In the genomic region with DNA sequence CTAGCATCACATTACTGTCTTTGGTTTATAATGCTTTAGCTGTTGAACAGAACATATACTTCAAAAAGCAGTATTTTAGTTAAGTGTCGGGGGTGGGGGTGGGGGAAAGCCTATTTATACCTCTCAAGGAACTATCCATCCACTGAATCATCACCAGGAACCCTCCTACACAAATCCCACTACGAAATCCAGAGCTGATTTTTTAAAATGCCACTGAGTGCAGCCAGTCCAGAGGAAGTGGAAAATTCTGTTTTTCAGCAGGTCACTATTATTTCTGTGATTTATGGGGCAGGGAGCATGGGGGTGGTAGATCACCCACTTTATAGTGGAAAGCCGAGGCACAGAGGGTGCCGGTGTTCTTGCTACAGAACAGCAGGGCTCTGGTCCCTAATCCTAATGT, we compare ENCODE assay signal across 17 cellular contexts.
DNase-seq lines count a peak whose midpoint lies in the region; ATAC-seq and TF ChIP-seq lines count a peak whose summit lies in the region.
"Had no signal": no experiment of that assay in that cellular context is flagged by ENCODE, and none has a peak within 500 bp of the region (broad histone marks: within the 10 kb centered on the region; RNA-seq: fewer than 3 reads in every experiment).

No MANE protein-coding gene starts in this region.

- H4K20me1 ChIP-seq in PC-9 (ENCODE audit: insufficient read depth): no peaks in the 10 kb centered on the region
- H4K20me1 ChIP-seq in fibroblast of lung (ENCODE audit: control insufficient read depth, extremely low read depth, insufficient read depth, low read length): no peaks in the 10 kb centered on the region
- no peaks in the 10 kb centered on the region for H4K20me1 ChIP-seq in GM23338 (replicated peaks; ENCODE audit: insufficient read depth)

- H3K9me3 ChIP-seq in Caco-2 (0 out of 2 replicates have a peak, but pooled peaks cover 3% of the 10 kb centered on the region), PC-9 (ENCODE audit: insufficient read depth, low read depth) (no peaks in the 10 kb centered on the region), fibroblast of lung (ENCODE audit: control insufficient read depth, insufficient read depth, low read depth, low read length) (no peaks in the 10 kb centered on the region)
- H3K9me3 ChIP-seq: ascending aorta, pancreas had no signal

- H3K27me3 Mint-ChIP-seq in Caco-2 (ENCODE audit: insufficient read depth, unreplicated experiment) (no peaks in the 10 kb centered on the region), osteocyte (ENCODE audit: unreplicated experiment) (no peaks in the 10 kb centered on the region), GM23338 (ENCODE audit: insufficient read depth, low read depth, poor library complexity) (peaks cover 43% of the 10 kb centered on the region)
- H3K27me3 Mint-ChIP-seq in activated T-cell treated with anti-CD3 and anti-CD28 coated beads, Interleukin-2, amount 50 U/mL, for 72 hours (ENCODE audit: low read depth): no peaks in the 10 kb centered on the region

- DNase-seq in Caco-2 (no peak), PC-9 (no peak), fibroblast of lung (ENCODE audit: low read depth in 2 of 2) (peak; percentile 18 to 87), osteocyte (ENCODE audit: extremely low spot score, unreplicated experiment) (no peak), GM23338 (ENCODE audit: low spot score) (no peak), NCI-H146 (lab: John Stamatoyannopoulos, UW) (no peak), activated T-cell treated with anti-CD3 and anti-CD28 coated beads for 4 hours (no peak)
- no peak for DNase-seq in activated T-cell treated with anti-CD3 and anti-CD28 coated beads, Interleukin-2, amount 50 U/mL, for 72 hours
- DNase-seq: C1 segment of cervical spinal cord; foreskin melanocyte; pancreas; stimulated activated CD4-positive, alpha-beta T cell treated with anti-CD3 and anti-CD28 coated beads, Interleukin-12 subunit alpha, Interleukin-12 subunit beta, amount 100 ng/mL, for 4 hours; T1000 had no signal

- H3K4me1 Mint-ChIP-seq in Caco-2 (ENCODE audit: low read depth, unreplicated experiment): peaks cover 60% of the 10 kb centered on the region
- H3K4me1 Mint-ChIP-seq in osteocyte (ENCODE audit: unreplicated experiment): peaks cover 32% of the 10 kb centered on the region
- H3K4me1 Mint-ChIP-seq in activated T-cell treated with anti-CD3 and anti-CD28 coated beads, Interleukin-2, amount 50 U/mL, for 72 hours (ENCODE audit: low read depth): no peaks in the 10 kb centered on the region
- H3K4me1 Mint-ChIP-seq in GM23338: peaks cover 19% of the 10 kb centered on the region

- no peak overlapping the region for H3K4me3 ChIP-seq in Caco-2 (ENCODE audit: low read depth, low read length)
- no peak overlapping the region for H3K4me3 ChIP-seq in PC-9
- no peak overlapping the region for H3K4me3 ChIP-seq in fibroblast of lung (replicated peaks in 1 of 4; ENCODE audit: control extremely low read depth in 1 of 4, insufficient read depth in 1 of 4, low read depth in 3 of 4, low read length in 4 of 4)
- H3K4me3 ChIP-seq in GM23338: no peak overlapping the region
- H3K4me3 ChIP-seq: ascending aorta, GM12878, pancreas had no signal

- H3K9me3 Mint-ChIP-seq in Caco-2 (ENCODE audit: unreplicated experiment) (peaks cover 12% of the 10 kb centered on the region), osteocyte (ENCODE audit: unreplicated experiment) (no peaks in the 10 kb centered on the region), GM23338 (no peaks in the 10 kb centered on the region; the same call in 2 of the 3 replicates)
- peaks cover 0 to 1% of the 10 kb centered on the region in 2 donors for H3K9me3 Mint-ChIP-seq in activated T-cell treated with anti-CD3 and anti-CD28 coated beads, Interleukin-2, amount 50 U/mL, for 72 hours
- H3K9me3 Mint-ChIP-seq: activated T-helper 1 cell treated with anti-CD3 and anti-CD28 coated beads, Interleukin-12 subunit alpha, Interleukin-12 subunit beta, Interleukin-2, Interleukin-4 antibody, amounts not matched to agents 30 ng/mL and 10 ng/mL and 1 ng/mL, durations not matched to agents 14 hours and 24 hours and 36 hours had no signal

- H3K4me2 ChIP-seq in PC-9 (no peak overlapping the region), fibroblast of lung (ENCODE audit: extremely low read depth, insufficient read depth, low read length) (no peak overlapping the region), GM23338 (no peak overlapping the region)

- H3K79me2 ChIP-seq in PC-9 (ENCODE audit: low read depth): peaks cover 66% of the 10 kb centered on the region
- H3K79me2 ChIP-seq in fibroblast of lung (ENCODE audit: control insufficient read depth, insufficient read depth, low read length): no peaks in the 10 kb centered on the region
- no peaks in the 10 kb centered on the region for H3K79me2 ChIP-seq in GM23338 (replicated peaks; ENCODE audit: insufficient read depth)

- H3K9me2 ChIP-seq in PC-9 (ENCODE audit: insufficient read depth): no peaks in the 10 kb centered on the region
- H3K9me2 ChIP-seq in GM23338 (ENCODE audit: insufficient read depth): 0 out of 2 replicates have a peak, but pooled peaks cover 3% of the 10 kb centered on the region

- H3K36me3 Mint-ChIP-seq in Caco-2 (ENCODE audit: insufficient read depth, unreplicated experiment) (peaks cover 26% of the 10 kb centered on the region), osteocyte (ENCODE audit: unreplicated experiment) (peaks cover 15% of the 10 kb centered on the region), GM23338 (ENCODE audit: low read depth) (0 out of 3 replicates have a peak, but pooled peaks cover 3% of the 10 kb centered on the region)
- H3K36me3 Mint-ChIP-seq in activated T-cell treated with anti-CD3 and anti-CD28 coated beads, Interleukin-2, amount 50 U/mL, for 72 hours (ENCODE audit: insufficient read depth in 2 of 2): no peaks in the 10 kb centered on the region

- intact Hi-C loops in Caco-2 (cut with micrococcal nuclease; ENCODE audit: unreplicated experiment): loop anchor here (1.0 to 5.0 kb wide), 3 partner anchors 8 to 118 kb away; no protein-coding TSS in a partner anchor
- intact Hi-C loops in PC-9 (cut with micrococcal nuclease; ENCODE audit: unreplicated experiment): loop anchor here (5.0 kb wide), 2 partner anchors 133 to 283 kb away; a partner anchor contains a TSS

- BruUV-seq in Caco-2 (replicated peaks; lab: Mats Ljungman, UMichigan): no TSS peak
- BruUV-seq in PC-9 (replicated peaks; lab: Mats Ljungman, UMichigan): no TSS peak

- CTCF ChIA-PET in Caco-2 (lab: Charles Lee): no interaction called here
- CTCF ChIA-PET in PC-9 (lab: Charles Lee): interaction anchor here (0.6 kb wide), 1 partner anchor 25 kb away, joined by 5 read pairs; no protein-coding TSS in a partner anchor

- peak overlapping the region; percentile 97 for H3K27ac Mint-ChIP-seq in Caco-2 (ENCODE audit: unreplicated experiment)
- H3K27ac Mint-ChIP-seq in osteocyte (ENCODE audit: unreplicated experiment): peak overlapping the region; percentile 43
- H3K27ac Mint-ChIP-seq in activated T-cell treated with anti-CD3 and anti-CD28 coated beads, Interleukin-2, amount 50 U/mL, for 72 hours: no peak overlapping the region
- no peak overlapping the region for H3K27ac Mint-ChIP-seq in GM23338
- H3K27ac Mint-ChIP-seq: activated T-helper 1 cell treated with anti-CD3 and anti-CD28 coated beads, Interleukin-12 subunit alpha, Interleukin-12 subunit beta, Interleukin-2, Interleukin-4 antibody, amounts not matched to agents 30 ng/mL and 10 ng/mL and 1 ng/mL, durations not matched to agents 14 hours and 24 hours and 36 hours had no signal

- H3K9ac ChIP-seq in fibroblast of lung (ENCODE audit: insufficient read depth, low read length): no peak overlapping the region

- POLR2A ChIA-PET in Caco-2 (lab: Charles Lee): no interaction called here
- POLR2A ChIA-PET in PC-9 (lab: Charles Lee; ENCODE audit: unreplicated experiment): no interaction called here

- H2AFZ ChIP-seq in PC-9: no peak overlapping the region
- no peak overlapping the region for H2AFZ ChIP-seq in fibroblast of lung (ENCODE audit: low read length)
- no peak overlapping the region for H2AFZ ChIP-seq in GM23338

- H3K4me3 Mint-ChIP-seq in Caco-2 (ENCODE audit: unreplicated experiment): no peak overlapping the region
- no peak overlapping the region for H3K4me3 Mint-ChIP-seq in osteocyte (ENCODE audit: unreplicated experiment)
- H3K4me3 Mint-ChIP-seq in activated T-cell treated with anti-CD3 and anti-CD28 coated beads, Interleukin-2, amount 50 U/mL, for 72 hours: no peak overlapping the region
- no peak overlapping the region for H3K4me3 Mint-ChIP-seq in GM23338
- H3K4me3 Mint-ChIP-seq: activated T-helper 1 cell treated with anti-CD3 and anti-CD28 coated beads, Interleukin-12 subunit alpha, Interleukin-12 subunit beta, Interleukin-2, Interleukin-4 antibody, amounts not matched to agents 30 ng/mL and 10 ng/mL and 1 ng/mL, durations not matched to agents 14 hours and 24 hours and 36 hours had no signal

- H3F3A ChIP-seq in PC-9 (ENCODE audit: insufficient read depth, low read depth) (peaks cover 45% of the 10 kb centered on the region), GM23338 (replicated peaks; ENCODE audit: low read depth) (no peaks in the 10 kb centered on the region)

- ATAC-seq in activated T-cell treated with anti-CD3 and anti-CD28 coated beads, Interleukin-2, amount 50 U/mL, for 72 hours (replicated peaks in 1 of 2): no peak
- ATAC-seq in GM23338: no peak
- ATAC-seq: GM12878, pancreas, Right ventricle myocardium inferior had no signal

- peak overlapping the region; percentile 99 for H3K27ac ChIP-seq in PC-9
- no peak overlapping the region for H3K27ac ChIP-seq in fibroblast of lung (ENCODE audit: insufficient read depth, low read length)
- H3K27ac ChIP-seq in GM23338 (ENCODE audit: low read depth): no peak overlapping the region
- H3K27ac ChIP-seq: ascending aorta, pancreas had no signal

- H3K27me3 ChIP-seq in Caco-2 (replicated peaks; ENCODE audit: control insufficient read depth, insufficient read depth, low read length) (no peaks in the 10 kb centered on the region), PC-9 (ENCODE audit: insufficient read depth, low read depth) (no peaks in the 10 kb centered on the region), fibroblast of lung (ENCODE audit: control insufficient read depth, insufficient read depth, low read length) (no peaks in the 10 kb centered on the region), GM23338 (ENCODE audit: insufficient read depth) (peaks cover 24% of the 10 kb centered on the region)
- H3K27me3 ChIP-seq: ascending aorta, pancreas had no signal

- no peak for TF ChIP-seq CTCF in Caco-2 (IDR thresholded peaks at IDR 0.05; ENCODE audit: insufficient read depth in 1 of 2, low read depth in 1 of 2, low read length in 1 of 2, severe bottlenecking in 1 of 2, unreplicated experiment in 1 of 2)
- TF ChIP-seq CTCF in PC-9 (conservative IDR thresholded peaks at IDR 0.05): no peak
- no peak for TF ChIP-seq CTCF in fibroblast of lung (conservative IDR thresholded peaks at IDR 0.05 in 1 of 2, IDR thresholded peaks at IDR 0.05 in 1 of 2; ENCODE audit: low read depth in 1 of 2, low read length in 2 of 2)
- TF ChIP-seq CTCF in osteocyte (IDR thresholded peaks at IDR 0.05): no peak
- TF ChIP-seq CTCF in GM23338 (conservative IDR thresholded peaks at IDR 0.05; ENCODE audit: low read depth in 2 of 2): no peak

- H3K36me3 ChIP-seq in Caco-2 (ENCODE audit: control insufficient read depth, insufficient read depth, low read length) (0 out of 2 replicates have a peak, but pooled peaks cover 5% of the 10 kb centered on the region), PC-9 (ENCODE audit: low read depth) (peaks cover 21% of the 10 kb centered on the region), fibroblast of lung (ENCODE audit: control insufficient read depth, insufficient read depth, low read length) (no peaks in the 10 kb centered on the region), GM23338 (ENCODE audit: insufficient read depth) (no peaks in the 10 kb centered on the region)
- H3K36me3 ChIP-seq: ascending aorta, pancreas had no signal

- peaks cover 93% of the 10 kb centered on the region for H3K4me1 ChIP-seq in Caco-2
- H3K4me1 ChIP-seq in PC-9 (replicated peaks; ENCODE audit: insufficient read depth): peaks cover 47% of the 10 kb centered on the region
- H3K4me1 ChIP-seq in fibroblast of lung (ENCODE audit: control insufficient read depth, extremely low read depth, insufficient read depth, low read length): peaks cover 13% of the 10 kb centered on the region
- H3K4me1 ChIP-seq in GM23338 (ENCODE audit: insufficient read depth): no peaks in the 10 kb centered on the region
- H3K4me1 ChIP-seq: ascending aorta had no signal

Comparison
In these comparisons a context has a peak if more than half of its experiments do, and no peak if none do; other contexts are left out.
1. DNase-seq: peak in fibroblast of lung (2 of 2); none in Caco-2 (0 of 2), PC-9 (0 of 2), osteocyte (single experiment), activated T-cell treated with anti-CD3 and anti-CD28 coated beads, Interleukin-2, amount 50 U/mL, for 72 hours (0 of 2), GM23338 (single experiment), NCI-H146 (single experiment) and activated T-cell treated with anti-CD3 and anti-CD28 coated beads for 4 hours (single experiment).
2. H3K27ac Mint-ChIP-seq: peak in Caco-2 (single experiment) and osteocyte (single experiment); none in activated T-cell treated with anti-CD3 and anti-CD28 coated beads, Interleukin-2, amount 50 U/mL, for 72 hours (single experiment) and GM23338 (single experiment).